In genomic region chr21:43988016-43988415, GRCh38 we compare ENCODE assay signal across 28 cellular contexts. TPM values are rescaled to one million over a fixed set of nuclear protein-coding genes. Genes with fewer than 3 reads are reported as not detected.
DNase-seq lines count a peak whose midpoint lies in the region; ATAC-seq, FAIRE-seq and TF ChIP-seq lines count a peak whose summit lies in the region.
"Had no signal": no experiment of that assay in that cellular context is flagged by ENCODE, and none has a peak within 500 bp of the region (broad histone marks: within the 10 kb centered on the region; RNA-seq: fewer than 3 reads in every experiment).

No MANE protein-coding gene starts in this region.

- H3K36me3 ChIP-seq in HepG2 (replicated peaks in 1 of 2; ENCODE audit: control insufficient read depth in 1 of 2, insufficient read depth in 2 of 2, low read length in 2 of 2) = no peaks in the 10 kb centered on the region
- H3K36me3 ChIP-seq in right lobe of liver = peaks cover 0 to 3% (median 0%) of the 10 kb centered on the region in 4 donors
- H3K36me3 ChIP-seq in neuronal stem cell (replicated peaks in 1 of 2; ENCODE audit: control insufficient read depth in 2 of 2, insufficient read depth in 2 of 2, low read length in 2 of 2) = no peaks in the 10 kb centered on the region
- H3K36me3 ChIP-seq in testis (ENCODE audit: low read depth, missing control alignments) = no peaks in the 10 kb centered on the region
- H3K36me3 ChIP-seq in trophoblast cell (ENCODE audit: control insufficient read depth in 1 of 2, insufficient read depth in 2 of 2, low read length in 2 of 2) = no peaks in the 10 kb centered on the region
- H3K36me3 ChIP-seq: SJCRH30 had no signal

- H3K4me3 ChIP-seq in HepG2 (replicated peaks in 1 of 3; ENCODE audit: insufficient read depth in 1 of 3, low read depth in 2 of 3, low read length in 3 of 3) (no peak overlapping the region), right lobe of liver (no peak overlapping the region), neuronal stem cell (ENCODE audit: low read length in 2 of 2) (no peak overlapping the region), testis (no peak overlapping the region), trophoblast cell (ENCODE audit: low read depth, low read length) (no peak overlapping the region)
- H3K4me3 ChIP-seq: A549, SJCRH30 had no signal

- 71% methylated on average over 6 of the region's 9 CpGs for WGBS in HepG2 (ENCODE audit: low lambda C conversion rate)
- whole genome bisulfite sequencing in right lobe of liver (ENCODE audit: insufficient coverage, low coverage, low lambda C conversion rate, missing lambda C conversion rate) = 20% methylated on average over 1 of the region's 9 CpGs
- no CpG with 5 or more reads among the region's 9 CpGs for WGBS in neuronal stem cell (ENCODE audit: extremely low coverage in 2 of 2, insufficient read length in 2 of 2, insufficient replicate concordance in 1 of 2), 2 donors
- 82 to 85% methylated on average over 8 to 9 of the region's 9 CpGs for WGBS in testis, 2 donors
- no CpG with 5 or more reads among the region's 9 CpGs for WGBS in trophoblast cell (ENCODE audit: extremely low coverage, insufficient coverage, insufficient read length)

- no peak overlapping the region for H4K12ac ChIP-seq in trophoblast cell (ENCODE audit: low read depth, low read length)

- no peak overlapping the region for H2BK15ac ChIP-seq in neuronal stem cell (ENCODE audit: low read length)

- TF ChIP-seq CTCF in HepG2 (CRISPR knock-in tag; IDR thresholded peaks at IDR 0.05) (no peak), right lobe of liver (IDR thresholded peaks at IDR 0.05) (no peak), testis (IDR thresholded peaks at IDR 0.05) (no peak)

- no peaks in the 10 kb centered on the region for H3K79me1 ChIP-seq in neuronal stem cell (ENCODE audit: low read depth, low read length)
- no peaks in the 10 kb centered on the region for H3K79me1 ChIP-seq in trophoblast cell (ENCODE audit: low read length)

- H2BK120ac ChIP-seq in neuronal stem cell (ENCODE audit: low read depth, low read length) (no peak overlapping the region), trophoblast cell (ENCODE audit: insufficient read depth, low read length, poor library complexity) (no peak overlapping the region)

- H3K79me2 ChIP-seq in HepG2 (ENCODE audit: insufficient read depth, low read length) = no peaks in the 10 kb centered on the region
- H3K79me2 ChIP-seq in trophoblast cell (ENCODE audit: control insufficient read depth, insufficient read depth, low read length, poor library complexity) = no peaks in the 10 kb centered on the region

- H4K8ac ChIP-seq in neuronal stem cell (ENCODE audit: low read depth, low read length) (no peak overlapping the region), trophoblast cell (ENCODE audit: low read depth, low read length) (no peak overlapping the region)

- DNase-seq in HepG2 (ENCODE audit: low spot score) = no peak
- DNase-seq in right lobe of liver = no peak
- DNase-seq in neuronal stem cell (ENCODE audit: low spot score) = no peak
- no peak for DNase-seq in testis
- no peak for DNase-seq in NCI-H2107 (lab: John Stamatoyannopoulos, UW)
- no peak for DNase-seq in trophoblast cell
- DNase-seq: Caco-2; CD8-positive, alpha-beta T cell; DMS79; EL; GDM1; H7; KBM-7; MV-4-11; NCI-H1105; NCI-H1436 treated with DMSO at 0.1 percent for 48 hours; NCI-H187 treated with DMSO at 0.1 percent for 48 hours; NCI-H446; NCI-H524 treated with DMSO at 0.1 percent for 48 hours; NCI-H774; SJCRH30 had no signal

- no peak overlapping the region for H3K18ac ChIP-seq in neuronal stem cell (ENCODE audit: low read length)
- no peak overlapping the region for H3K18ac ChIP-seq in trophoblast cell (ENCODE audit: low read length)

- no peak overlapping the region for H2AFZ ChIP-seq in HepG2 (ENCODE audit: low read length)
- no peak overlapping the region for H2AFZ ChIP-seq in neuronal stem cell (ENCODE audit: low read length)
- H2AFZ ChIP-seq in trophoblast cell (ENCODE audit: insufficient read depth, low read length, poor library complexity) = no peak overlapping the region

- H2BK5ac ChIP-seq in neuronal stem cell (ENCODE audit: low read length) (no peak overlapping the region), trophoblast cell (ENCODE audit: low read depth, low read length, poor library complexity) (no peak overlapping the region)

- no peak overlapping the region for H4K91ac ChIP-seq in neuronal stem cell (ENCODE audit: low read depth, low read length, poor library complexity)
- H4K91ac ChIP-seq in trophoblast cell (ENCODE audit: low read depth, low read length) = no peak overlapping the region

- H3K9me3 ChIP-seq in HepG2 (ENCODE audit: low read length) (no peaks in the 10 kb centered on the region), right lobe of liver (no peaks in the 10 kb centered on the region), neuronal stem cell (replicated peaks in 1 of 2; ENCODE audit: control insufficient read depth in 2 of 2, insufficient read depth in 1 of 2, low read depth in 1 of 2, low read length in 2 of 2) (no peaks in the 10 kb centered on the region), testis (no peaks in the 10 kb centered on the region), trophoblast cell (ENCODE audit: insufficient read depth, low read depth, low read length) (peaks cover 4% of the 10 kb centered on the region)
- H3K9me3 ChIP-seq: A549, Caco-2, SJCRH30 had no signal

- no peaks in the 10 kb centered on the region for H4K20me1 ChIP-seq in HepG2 (ENCODE audit: insufficient read depth, low read length)

- POLR2A ChIA-PET in HepG2 (lab: Yijun Ruan, JAX) = no interaction called here

- H3K4me2 ChIP-seq in HepG2 (ENCODE audit: low read depth, low read length) (no peak overlapping the region), neuronal stem cell (ENCODE audit: insufficient read depth, low read length, poor library complexity, severe bottlenecking) (no peak overlapping the region), trophoblast cell (ENCODE audit: low read length) (no peak overlapping the region)
- H3K4me2 ChIP-seq: A549 had no signal

- H3K23ac ChIP-seq in neuronal stem cell (ENCODE audit: low read depth, low read length, poor library complexity) = no peak overlapping the region
- no peak overlapping the region for H3K23ac ChIP-seq in trophoblast cell (ENCODE audit: low read length)

- TF ChIP-seq POLR2A in HepG2 (IDR thresholded peaks at IDR 0.05; ENCODE audit: insufficient read depth in 1 of 2, low read depth in 2 of 2, low read length in 2 of 2) (no peak), right lobe of liver (IDR thresholded peaks at IDR 0.05) (no peak), testis (IDR thresholded peaks at IDR 0.05) (no peak)

- intact Hi-C loops in HepG2 (cut with micrococcal nuclease; ENCODE audit: unreplicated experiment) = no loop called here
- intact Hi-C loops in right lobe of liver (cut with DNase I) = loop anchor here in 1 of 2 donors (10.0 kb wide), 1 partner anchor 107 kb away; no protein-coding TSS in a partner anchor
- intact Hi-C loops in testis (cut with DNase I; ENCODE audit: low total_unique reads) = loop anchor here (10.0 kb wide), 1 partner anchor 123 kb away; the partner anchor contains the start of gene AGPAT3

- no peak for FAIRE-seq in HepG2 (lab: Jason Lieb, UNC)
- FAIRE-seq: A549, GM12891, GM19239, RCC 7860 had no signal

- H3K4ac ChIP-seq in neuronal stem cell (ENCODE audit: low read length) (no peak overlapping the region), trophoblast cell (ENCODE audit: low read depth, low read length) (no peak overlapping the region)

- no TSS peak for BruUV-seq in HepG2 (replicated peaks; lab: Mats Ljungman, UMichigan)

- H3K27ac ChIP-seq in HepG2 (ENCODE audit: extremely low read length, insufficient read depth, low read length) (no peak overlapping the region), right lobe of liver (no peak overlapping the region), cingulate gyrus (ENCODE audit: low read depth, low read length) (peak overlapping the region; percentile 97), neuronal stem cell (replicated peaks; ENCODE audit: low read length) (no peak overlapping the region), testis (peak overlapping the region; percentile 44 to 52), trophoblast cell (ENCODE audit: low read depth, low read length) (no peak overlapping the region)
- H3K27ac ChIP-seq: A549, C4-2B, SJCRH30 had no signal

- in situ Hi-C loops in HepG2 (cut with HindIII; ENCODE audit: extremely low pct_ligation_motif_present, low pct_unique_long_range_greater_than_20kb) = no loop called here

- CTCF ChIA-PET in HepG2 (lab: Yijun Ruan, JAX; ENCODE audit: low intra/inter-chr PET ratio, low total read pairs) = no interaction called here

- H3K4me1 ChIP-seq in HepG2 (ENCODE audit: insufficient read depth, low read length) (peaks cover 33% of the 10 kb centered on the region), right lobe of liver (no peaks in the 10 kb centered on the region), neuronal stem cell (ENCODE audit: control insufficient read depth in 2 of 2, insufficient read depth in 1 of 2, low read depth in 1 of 2, low read length in 2 of 2) (peaks cover 5 to 14% of the 10 kb centered on the region in 2 donors), testis (peaks cover 16% of the 10 kb centered on the region), trophoblast cell (ENCODE audit: control insufficient read depth in 1 of 2, insufficient read depth in 2 of 2, low read length in 2 of 2) (peaks cover 0 to 4% of the 10 kb centered on the region in 2 experiments)
- H3K4me1 ChIP-seq: A549, Caco-2 had no signal

- no peak overlapping the region for H2AK5ac ChIP-seq in neuronal stem cell (ENCODE audit: low read depth, low read length)
- no peak overlapping the region for H2AK5ac ChIP-seq in trophoblast cell (ENCODE audit: low read length)

- peaks cover 2 to 33% of the 10 kb centered on the region in 2 experiments; a peak in 3 of 5 replicates for H3K27me3 ChIP-seq in HepG2 (ENCODE audit: control insufficient read depth in 1 of 2, insufficient read depth in 2 of 2, low read length in 2 of 2)
- no peaks in the 10 kb centered on the region for H3K27me3 ChIP-seq in right lobe of liver
- peaks cover 0 to 4% (median 0%) of the 10 kb centered on the region in 3 experiments for H3K27me3 ChIP-seq in neuronal stem cell (ENCODE audit: control insufficient read depth in 3 of 3, insufficient read depth in 3 of 3, low read depth in 1 of 3, low read length in 3 of 3)
- H3K27me3 ChIP-seq in testis = no peaks in the 10 kb centered on the region
- H3K27me3 ChIP-seq in trophoblast cell (ENCODE audit: insufficient read depth, low read length) = no peaks in the 10 kb centered on the region

- TF ChIP-seq RAD21 in HepG2 (CRISPR knock-in tag; IDR thresholded peaks at IDR 0.05) = no peak

- ATAC-seq in HepG2 = no peak; the same call in 2 of the 3 replicates
- no peak for ATAC-seq in right lobe of liver
- ATAC-seq in HG03439 (IDR thresholded peaks at IDR 0.05; ENCODE audit: unreplicated experiment) = no peak
- ATAC-seq: A549; CD8-positive, alpha-beta T cell had no signal

- H3K14ac ChIP-seq in neuronal stem cell (ENCODE audit: low read length) = no peak overlapping the region
- no peak overlapping the region for H3K14ac ChIP-seq in trophoblast cell (ENCODE audit: low read length)

- TF ChIP-seq EP300 in HepG2 (IDR thresholded peaks at IDR 0.05; ENCODE audit: low read depth in 2 of 2, low read length in 2 of 2) (no peak), HepG2 (CRISPR knock-in tag; IDR thresholded peaks at IDR 0.05; ENCODE audit: borderline replicate concordance) (no peak)

- H3K9ac ChIP-seq in HepG2 (ENCODE audit: insufficient read depth, low read depth, low read length) = no peak overlapping the region
- peak overlapping the region; percentile 61 for H3K9ac ChIP-seq in neuronal stem cell (ENCODE audit: low read depth, low read length, poor library complexity)
- H3K9ac ChIP-seq in trophoblast cell (ENCODE audit: low read length) = no peak overlapping the region

- H2BK12ac ChIP-seq in neuronal stem cell (ENCODE audit: low read length) (no peak overlapping the region), trophoblast cell (ENCODE audit: low read length) (no peak overlapping the region)

RNA-seq across cellular contexts. Expression of gene TRAPPC10, which starts 24.1 kb away (rescaled TPM):
- total RNA-seq in HepG2 (2016; rRNA removed; fragmentation: Illumina TruSeq; extraction: Trizol) = 15.2 and 16.5 TPM in 2 replicates
- total RNA-seq in HepG2 (2016; cell fraction: cytosol; rRNA removed; fragmentation: Illumina TruSeq; extraction: Trizol; ENCODE audit: low read depth) = 16.6 and 17.0 TPM in 2 replicates
- 12.6 and 17.1 TPM in 2 replicates for total RNA-seq in HepG2 (2016; cell fraction: insoluble cytoplasmic fraction; rRNA removed; fragmentation: Illumina TruSeq; extraction: Trizol)
- 18.2 and 18.5 TPM in 2 replicates for total RNA-seq in HepG2 (2016; cell fraction: membrane; rRNA removed; fragmentation: Illumina TruSeq; extraction: Trizol)
- 25.8 and 26.3 TPM in 2 replicates for total RNA-seq in HepG2 (2016; cell fraction: nucleus; rRNA removed; fragmentation: Illumina TruSeq; extraction: Trizol)
- 10.6 TPM in 2 replicates for polyA plus RNA-seq in HepG2 (2011; rRNA removed)
- 6.4 and 7.4 TPM in 2 replicates for polyA plus RNA-seq in HepG2 (2011; cell fraction: cytosol; rRNA removed)
- 33.8 and 34.4 TPM in 2 replicates for polyA plus RNA-seq in HepG2 (2011; cell fraction: nucleus; rRNA removed)
- 9.8 and 12.7 TPM in 2 replicates for polyA plus RNA-seq in HepG2 (2012)
- polyA plus RNA-seq in HepG2 (2016; cell fraction: cytosol; fragmentation: Illumina TruSeq; extraction: Trizol; ENCODE audit: low read depth) = 12.1 and 12.5 TPM in 2 replicates
- 9.5 and 11.9 TPM in 2 replicates for polyA plus RNA-seq in HepG2 (2016; cell fraction: insoluble cytoplasmic fraction; fragmentation: Illumina TruSeq; extraction: Trizol; ENCODE audit: low read depth)
- polyA plus RNA-seq in HepG2 (2016; cell fraction: membrane; fragmentation: Illumina TruSeq; extraction: Trizol; ENCODE audit: low read depth) = 10.0 and 10.8 TPM in 2 replicates
- 30.3 and 54.6 TPM in 2 replicates for polyA plus RNA-seq in HepG2 (2016; cell fraction: nucleus; fragmentation: Illumina TruSeq; extraction: Trizol; ENCODE audit: insufficient read depth, low read depth)
- polyA minus RNA-seq in HepG2 (2011; rRNA and poly(A)+ RNA removed; ENCODE audit: low replicate concordance) = 19.6 and 41.6 TPM in 2 replicates
- 6.8 and 7.4 TPM in 2 replicates for polyA minus RNA-seq in HepG2 (2011; cell fraction: cytosol; rRNA and poly(A)+ RNA removed)
- 27.6 and 28.3 TPM in 2 replicates for polyA minus RNA-seq in HepG2 (2011; cell fraction: nucleus; rRNA and poly(A)+ RNA removed)
- total RNA-seq in right lobe of liver = 10 to 100 TPM; 15.4 to 25.6 (median 18.4) TPM
- polyA plus RNA-seq in neuronal stem cell (2013, experiment 1 of 2) = 11.6 TPM
- 12.2 TPM for polyA plus RNA-seq in neuronal stem cell (2013, experiment 2 of 2)
- total RNA-seq in testis = 10 to 100 TPM; 58.0 to 69.8 TPM
- 46.4 TPM for polyA plus RNA-seq in testis (ENCODE audit: insufficient read depth, low read depth, low replicate concordance)
- polyA plus RNA-seq in trophoblast cell (2013) = 19.1 and 20.0 TPM in 2 replicates

Comparison
In these comparisons a context has a peak if more than half of its experiments do, and no peak if none do; other contexts are left out.
1. H3K27ac ChIP-seq: peak in cingulate gyrus (single experiment) and testis (2 of 2); none in HepG2 (single experiment), right lobe of liver (0 of 3), neuronal stem cell (single experiment) and trophoblast cell (single experiment).